12 cellular contexts compared by ENCODE assay signal in the genomic region with DNA sequence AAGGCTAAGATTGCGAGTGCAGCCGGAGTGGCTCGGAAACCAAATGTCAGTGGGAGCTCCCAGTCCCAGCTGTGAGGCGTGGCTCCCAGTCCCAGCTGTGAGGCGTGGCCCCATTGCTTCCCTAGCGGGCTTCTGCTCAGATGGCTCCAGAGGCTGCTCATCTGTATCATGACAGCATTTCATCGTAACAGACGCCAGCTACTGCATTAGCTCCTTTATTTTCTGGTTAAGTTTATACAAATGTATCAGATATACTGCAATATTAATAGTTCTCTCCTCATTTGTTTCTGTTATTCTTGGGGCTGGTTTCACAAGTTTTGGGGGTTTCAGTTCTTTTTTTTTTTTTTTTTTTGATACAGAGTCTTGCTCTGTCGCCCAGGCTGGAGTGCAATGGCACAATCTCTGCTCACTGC. TPM values are rescaled to one million over a fixed set of nuclear protein-coding genes. Genes with fewer than 3 reads are reported as not detected.
DNase-seq lines count a peak whose midpoint lies in the region; ATAC-seq, FAIRE-seq and TF ChIP-seq lines count a peak whose summit lies in the region.
"Had no signal": no experiment of that assay in that cellular context is flagged by ENCODE, and none has a peak within 500 bp of the region (broad histone marks: within the 10 kb centered on the region; RNA-seq: fewer than 3 reads in every experiment).

No MANE protein-coding gene starts in this region.

- H3K27ac ChIP-seq in MM.1S (ENCODE audit: low read length) (no peak overlapping the region), gastrocnemius medialis (no peak overlapping the region), WERI-Rb-1 (no peak overlapping the region)

- no peaks in the 10 kb centered on the region for H3K79me2 ChIP-seq in MM.1S (ENCODE audit: low read length)

- no peaks in the 10 kb centered on the region for H3K4me1 Mint-ChIP-seq in T-helper 2 cell treated with Interferon-gamma antibody and Interleukin-4, amounts not matched to agents 5 μg/mL and 100 μg/mL, for 36 hours (ENCODE audit: low read depth)

- H3K4me3 Mint-ChIP-seq in T-helper 2 cell treated with Interferon-gamma antibody and Interleukin-4, amounts not matched to agents 5 μg/mL and 100 μg/mL, for 36 hours, result no peak overlapping the region

- FAIRE-seq in GM19239 (lab: Jason Lieb, UNC), result peak; percentile 74
- FAIRE-seq: endometrium had no signal

- H3K27ac Mint-ChIP-seq in T-helper 2 cell treated with Interferon-gamma antibody and Interleukin-4, amounts not matched to agents 5 μg/mL and 100 μg/mL, for 36 hours, result no peak overlapping the region

- TF ChIP-seq CTCF in MM.1S (IDR thresholded peaks at IDR 0.05; ENCODE audit: low read length), result no peak
- TF ChIP-seq CTCF in gastrocnemius medialis (IDR thresholded peaks at IDR 0.05 in 4 of 5, conservative IDR thresholded peaks at IDR 0.05 in 1 of 5), result no peak
- TF ChIP-seq CTCF in WERI-Rb-1 (IDR thresholded peaks at IDR 0.05; ENCODE audit: low read depth, low read length), result no peak

- H3K9me3 ChIP-seq in MM.1S (replicated peaks; ENCODE audit: insufficient read depth, low read length) (no peaks in the 10 kb centered on the region), gastrocnemius medialis (no peaks in the 10 kb centered on the region), WERI-Rb-1 (ENCODE audit: severe bottlenecking) (no peaks in the 10 kb centered on the region)

- H3K36me3 Mint-ChIP-seq in T-helper 2 cell treated with Interferon-gamma antibody and Interleukin-4, amounts not matched to agents 5 μg/mL and 100 μg/mL, for 36 hours (ENCODE audit: low read depth), result no peaks in the 10 kb centered on the region

- no peak overlapping the region for H2AFZ ChIP-seq in MM.1S (ENCODE audit: low read length)

- no peaks in the 10 kb centered on the region for H3K9me2 ChIP-seq in MM.1S (replicated peaks; ENCODE audit: insufficient read depth, low read length)

- H3K4me1 ChIP-seq in MM.1S (ENCODE audit: low read length), result peaks cover 6% of the 10 kb centered on the region; the same call in 1 of the 2 replicates
- no peaks in the 10 kb centered on the region for H3K4me1 ChIP-seq in gastrocnemius medialis

- DNase-seq in GM19239 (ENCODE audit: insufficient read length, low spot score) (peak; percentile 27), MM.1S (peak; percentile 31), gastrocnemius medialis (peak; percentile 8 to 30), WERI-Rb-1 (no peak), middle frontal gyrus (ENCODE audit: extremely low spot score, low spot score) (no peak)
- DNase-seq in T-helper 2 cell treated with Interferon-gamma antibody and Interleukin-4, amounts not matched to agents 5 μg/mL and 100 μg/mL, for 36 hours (ENCODE audit: low spot score), result no peak
- DNase-seq in effector CD4-positive, alpha-beta T cell, result no peak
- DNase-seq: activated gamma-delta T cell, T-helper 1 cell had no signal

- H3K4me3 ChIP-seq in MM.1S (ENCODE audit: low read length), result no peak overlapping the region
- no peak overlapping the region for H3K4me3 ChIP-seq in gastrocnemius medialis
- no peak overlapping the region for H3K4me3 ChIP-seq in WERI-Rb-1 (ENCODE audit: low read depth, low read length)

- H3K27me3 Mint-ChIP-seq in T-helper 2 cell treated with Interferon-gamma antibody and Interleukin-4, amounts not matched to agents 5 μg/mL and 100 μg/mL, for 36 hours (ENCODE audit: low read depth), result peaks cover 7% of the 10 kb centered on the region

- H3K4me2 ChIP-seq in MM.1S (ENCODE audit: low read depth, low read length), result peak overlapping the region; percentile 45; the same call in 1 of the 2 replicates

- TF ChIP-seq POLR2A in gastrocnemius medialis (IDR thresholded peaks at IDR 0.05), result no peak

- H3K36me3 ChIP-seq in MM.1S (replicated peaks; ENCODE audit: insufficient read depth, low read length) (no peaks in the 10 kb centered on the region), gastrocnemius medialis (no peaks in the 10 kb centered on the region), WERI-Rb-1 (no peaks in the 10 kb centered on the region)

- H3K9me3 Mint-ChIP-seq in T-helper 2 cell treated with Interferon-gamma antibody and Interleukin-4, amounts not matched to agents 5 μg/mL and 100 μg/mL, for 36 hours, result no peaks in the 10 kb centered on the region

- intact Hi-C loops in gastrocnemius medialis (cut with DNase I; ENCODE audit: low total_unique reads), result no loop called here

- no peaks in the 10 kb centered on the region for H3F3A ChIP-seq in MM.1S (ENCODE audit: insufficient read depth, low read length)

- in situ Hi-C loops in gastrocnemius medialis (cut with MboI; ENCODE audit: low sequenced_read_pairs in 4 of 4), result no loop called here

- no peak overlapping the region for H3K9ac ChIP-seq in MM.1S (ENCODE audit: low read length)

- ATAC-seq in HG02798 (IDR thresholded peaks at IDR 0.05; ENCODE audit: poor library complexity, unreplicated experiment) (peak; percentile 84), gastrocnemius medialis (no peak)
- ATAC-seq: left lobe of liver had no signal

- H4K20me1 ChIP-seq in MM.1S (ENCODE audit: insufficient read depth, low read length), result no peaks in the 10 kb centered on the region

- H3K27me3 ChIP-seq in MM.1S (replicated peaks; ENCODE audit: insufficient read depth, low read length), result no peaks in the 10 kb centered on the region
- H3K27me3 ChIP-seq in gastrocnemius medialis, result no peaks in the 10 kb centered on the region
- H3K27me3 ChIP-seq in WERI-Rb-1 (ENCODE audit: insufficient read depth, low read depth, severe bottlenecking), result no peaks in the 10 kb centered on the region

RNA-seq across cellular contexts. Expression of gene TBXT, which starts 34.7 kb away (rescaled TPM):
- total RNA-seq in gastrocnemius medialis, result not detected
- total RNA-seq: left lobe of liver had no signal

Comparison
In these comparisons a context has a peak if more than half of its experiments do, and no peak if none do; other contexts are left out.
1. DNase-seq: peak in GM19239 (single experiment), MM.1S (single experiment) and gastrocnemius medialis (2 of 2); none in WERI-Rb-1 (single experiment), middle frontal gyrus (single experiment), T-helper 2 cell treated with Interferon-gamma antibody and Interleukin-4, amounts not matched to agents 5 μg/mL and 100 μg/mL, for 36 hours (single experiment) and effector CD4-positive, alpha-beta T cell (single experiment).